Comparison of ENCODE assay signal across 18 cellular contexts in genomic region chr7:115754226-115754625, GRCh38.
DNase-seq lines count a peak whose midpoint lies in the region; ATAC-seq and FAIRE-seq lines count a peak whose summit lies in the region.
"Had no signal": no experiment of that assay in that cellular context is flagged by ENCODE, and none has a peak within 500 bp of the region (broad histone marks: within the 10 kb centered on the region; RNA-seq: fewer than 3 reads in every experiment).

No MANE protein-coding gene starts in this region.

- H3K4me1 Mint-ChIP-seq in activated CD8-positive, alpha-beta T cell treated with anti-CD3 and anti-CD28 coated beads, Interleukin-2, amount 10 ng/mL, durations not matched to agents 7 days and 5 days (ENCODE audit: low read depth) = no peaks in the 10 kb centered on the region
- H3K4me1 Mint-ChIP-seq: B cell; CD4-positive, CD25-positive, alpha-beta regulatory T cell had no signal

- no peak for ATAC-seq in HG03378 (IDR thresholded peaks at IDR 0.05; ENCODE audit: unreplicated experiment)
- no peak for ATAC-seq in activated CD4-positive, CD25-positive, alpha-beta regulatory T cell treated with anti-CD3 and anti-CD28 coated beads, Interleukin-2, amount 50 U/mL, for 24 hours
- ATAC-seq in activated CD8-positive, alpha-beta T cell treated with anti-CD3 and anti-CD28 coated beads, Interleukin-2, amount 10 ng/mL, durations not matched to agents 7 days and 5 days = no peak
- ATAC-seq: CD8-positive, alpha-beta T cell had no signal

- H3K9me3 Mint-ChIP-seq in activated CD8-positive, alpha-beta T cell treated with anti-CD3 and anti-CD28 coated beads, Interleukin-2, amount 10 ng/mL, durations not matched to agents 7 days and 5 days (ENCODE audit: insufficient read depth) = no peaks in the 10 kb centered on the region
- H3K9me3 Mint-ChIP-seq: CD8-positive, alpha-beta T cell; HFFc6 had no signal

- CTCF ChIA-PET in activated CD8-positive, alpha-beta T cell treated with anti-CD3 and anti-CD28 coated beads, Interleukin-2, amount 10 ng/mL, durations not matched to agents 7 days and 5 days (lab: Charles Lee) = no interaction called here

- no peaks in the 10 kb centered on the region for H3K36me3 Mint-ChIP-seq in activated CD8-positive, alpha-beta T cell treated with anti-CD3 and anti-CD28 coated beads, Interleukin-2, amount 10 ng/mL, durations not matched to agents 7 days and 5 days (ENCODE audit: low read depth)
- H3K36me3 Mint-ChIP-seq: CD4-positive, CD25-positive, alpha-beta regulatory T cell; CD8-positive, alpha-beta T cell had no signal

- FAIRE-seq in frontal cortex (lab: Jason Lieb, UNC) = peak; percentile 56
- FAIRE-seq: G401.6, GM12892, H54 had no signal

- POLR2A ChIA-PET in activated CD8-positive, alpha-beta T cell treated with anti-CD3 and anti-CD28 coated beads, Interleukin-2, amount 10 ng/mL, durations not matched to agents 7 days and 5 days (lab: Charles Lee) = no interaction called here

- no peak overlapping the region for H3K4me3 Mint-ChIP-seq in activated CD8-positive, alpha-beta T cell treated with anti-CD3 and anti-CD28 coated beads, Interleukin-2, amount 10 ng/mL, durations not matched to agents 7 days and 5 days
- H3K4me3 Mint-ChIP-seq: B cell; CD4-positive, CD25-positive, alpha-beta regulatory T cell; CD8-positive, alpha-beta T cell; HFFc6 had no signal

- DNase-seq in Ammon's horn (ENCODE audit: low spot score) (peak; percentile 7), COLO829 (ENCODE audit: low spot score) (peak; percentile 14), frontal cortex (ENCODE audit: low spot score in 2 of 2) (no peak), pons (ENCODE audit: low spot score) (peak; percentile 72)
- no peak for DNase-seq in activated CD8-positive, alpha-beta T cell treated with anti-CD3 and anti-CD28 coated beads, Interleukin-2, amount 10 ng/mL, durations not matched to agents 7 days and 5 days
- DNase-seq: Calu3; CD4-positive, CD25-positive, alpha-beta regulatory T cell; CD8-positive, alpha-beta T cell; DMS153; DND-41; GOT3; HFFc6 had no signal

- H3K27ac Mint-ChIP-seq in activated CD8-positive, alpha-beta T cell treated with anti-CD3 and anti-CD28 coated beads, Interleukin-2, amount 10 ng/mL, durations not matched to agents 7 days and 5 days = no peak overlapping the region
- H3K27ac Mint-ChIP-seq: B cell; CD4-positive, CD25-positive, alpha-beta regulatory T cell; CD8-positive, alpha-beta T cell; HFFc6 had no signal

- H3K27me3 Mint-ChIP-seq in activated CD8-positive, alpha-beta T cell treated with anti-CD3 and anti-CD28 coated beads, Interleukin-2, amount 10 ng/mL, durations not matched to agents 7 days and 5 days (ENCODE audit: low read depth) = no peaks in the 10 kb centered on the region
- H3K27me3 Mint-ChIP-seq: B cell; CD4-positive, CD25-positive, alpha-beta regulatory T cell had no signal

Comparison
In these comparisons a context has a peak if more than half of its experiments do, and no peak if none do; other contexts are left out.
1. DNase-seq: peak in Ammon's horn (single experiment), COLO829 (single experiment) and pons (single experiment); none in frontal cortex (0 of 2) and activated CD8-positive, alpha-beta T cell treated with anti-CD3 and anti-CD28 coated beads, Interleukin-2, amount 10 ng/mL, durations not matched to agents 7 days and 5 days (single experiment).